In genomic region chr15:76840830-76841460, GRCh38 we compare ENCODE assay signal across 8 cellular contexts.
DNase-seq lines count a peak whose midpoint lies in the region; ATAC-seq and TF ChIP-seq lines count a peak whose summit lies in the region.

No MANE protein-coding gene starts in this region.

- peak; percentile 75 for TF ChIP-seq CTCF in neural crest cell (conservative IDR thresholded peaks at IDR 0.05)

- H3K4me1 Mint-ChIP-seq in neural crest cell: no peaks in the 10 kb centered on the region
- H3K4me1 Mint-ChIP-seq in activated CD4-positive, alpha-beta memory T cell treated with anti-CD3 and anti-CD28 coated beads, Interleukin-2, amount 10 ng/mL, durations not matched to agents 7 days and 5 days: peaks cover 2% of the 10 kb centered on the region

- POLR2A ChIA-PET in activated CD4-positive, alpha-beta memory T cell treated with anti-CD3 and anti-CD28 coated beads, Interleukin-2, amount 10 ng/mL, durations not matched to agents 7 days and 5 days (lab: Charles Lee): no interaction called here

- peaks cover 2% of the 10 kb centered on the region for H3K9me3 Mint-ChIP-seq in neural crest cell
- H3K9me3 Mint-ChIP-seq in activated CD4-positive, alpha-beta memory T cell treated with anti-CD3 and anti-CD28 coated beads, Interleukin-2, amount 10 ng/mL, durations not matched to agents 7 days and 5 days: peaks cover 10% of the 10 kb centered on the region

- no peaks in the 10 kb centered on the region for H3K27me3 Mint-ChIP-seq in neural crest cell (ENCODE audit: low read depth)
- no peaks in the 10 kb centered on the region for H3K27me3 Mint-ChIP-seq in activated CD4-positive, alpha-beta memory T cell treated with anti-CD3 and anti-CD28 coated beads, Interleukin-2, amount 10 ng/mL, durations not matched to agents 7 days and 5 days

- no peak for DNase-seq in Right ventricle myocardium superior
- no peak for DNase-seq in cardiac septum (ENCODE audit: low spot score)
- peak; percentile 12 for DNase-seq in NCI-H2227 (lab: John Stamatoyannopoulos, UW; ENCODE audit: unreplicated experiment)
- DNase-seq in dedifferentiated amniotic fluid mesenchymal stem cell (ENCODE audit: extremely low spot score): peak; percentile 54
- DNase-seq in neural crest cell (ENCODE audit: low read depth, low spot score): no peak
- no peak for DNase-seq in activated CD4-positive, alpha-beta memory T cell treated with anti-CD3 and anti-CD28 coated beads, Interleukin-2, amount 10 ng/mL, durations not matched to agents 7 days and 5 days

- H3K36me3 Mint-ChIP-seq in neural crest cell (ENCODE audit: low read depth): peaks cover 4% of the 10 kb centered on the region
- H3K36me3 Mint-ChIP-seq in activated CD4-positive, alpha-beta memory T cell treated with anti-CD3 and anti-CD28 coated beads, Interleukin-2, amount 10 ng/mL, durations not matched to agents 7 days and 5 days (ENCODE audit: low read depth): peaks cover 19% of the 10 kb centered on the region

- intact Hi-C loops in Right ventricle myocardium superior (cut with DNase I) (no loop called here), cardiac septum (cut with DNase I) (no loop called here)

- H3K4me3 Mint-ChIP-seq in neural crest cell: no peak overlapping the region
- H3K4me3 Mint-ChIP-seq in activated CD4-positive, alpha-beta memory T cell treated with anti-CD3 and anti-CD28 coated beads, Interleukin-2, amount 10 ng/mL, durations not matched to agents 7 days and 5 days: no peak overlapping the region

- CTCF ChIA-PET in activated CD4-positive, alpha-beta memory T cell treated with anti-CD3 and anti-CD28 coated beads, Interleukin-2, amount 10 ng/mL, durations not matched to agents 7 days and 5 days (lab: Charles Lee): interaction anchor here (1.1 to 2.0 kb wide), 2 partner anchors 10 to 651 kb away, joined by 3 to 6 read pairs; no protein-coding TSS in a partner anchor

- no peak overlapping the region for H3K27ac Mint-ChIP-seq in neural crest cell (ENCODE audit: unreplicated experiment)
- H3K27ac Mint-ChIP-seq in activated CD4-positive, alpha-beta memory T cell treated with anti-CD3 and anti-CD28 coated beads, Interleukin-2, amount 10 ng/mL, durations not matched to agents 7 days and 5 days: no peak overlapping the region

- ATAC-seq in Right ventricle myocardium superior (ENCODE audit: poor library complexity): peak; percentile 48
- ATAC-seq in HG03135 (IDR thresholded peaks at IDR 0.05; ENCODE audit: unreplicated experiment): no peak
- no peak for ATAC-seq in HG03520 (IDR thresholded peaks at IDR 0.05; ENCODE audit: unreplicated experiment)

Comparison
In these comparisons a context has a peak if more than half of its experiments do, and no peak if none do; other contexts are left out.
1. DNase-seq: peak in NCI-H2227 (single experiment) and dedifferentiated amniotic fluid mesenchymal stem cell (single experiment); none in Right ventricle myocardium superior (single experiment), cardiac septum (single experiment), neural crest cell (single experiment) and activated CD4-positive, alpha-beta memory T cell treated with anti-CD3 and anti-CD28 coated beads, Interleukin-2, amount 10 ng/mL, durations not matched to agents 7 days and 5 days (single experiment).